8 cellular contexts compared by ENCODE assay signal in genomic region chr19:37468961-37469777, GRCh38. TPM values are rescaled to one million over a fixed set of nuclear protein-coding genes. Genes with fewer than 3 reads are reported as not detected.
DNase-seq lines count a peak whose midpoint lies in the region; ATAC-seq and TF ChIP-seq lines count a peak whose summit lies in the region.

ZNF570 (plus strand) TSS chr19:37469356; CDS start chr19:37470355, 999 bp downstream.

- H3K36me3 ChIP-seq in colonic mucosa, result no peaks in the 10 kb centered on the region

- peaks cover 7% of the 10 kb centered on the region for H3K4me1 ChIP-seq in colonic mucosa

- H3K4me3 ChIP-seq in colonic mucosa, result peak within 1 kb of the TSS; percentile 66

- peak; percentile 50 for ATAC-seq in HG03095 (IDR thresholded peaks at IDR 0.05; ENCODE audit: unreplicated experiment)

- no peaks in the 10 kb centered on the region for H3K9me3 ChIP-seq in colonic mucosa

- DNase-seq in NCI-H1417 (lab: John Stamatoyannopoulos, UW) (peak; percentile 49 to 93 (median 73)), NCI-H1417 treated with DMSO at 0.1 percent for 48 hours (lab: John Stamatoyannopoulos, UW) (no peak), NCI-H446 (lab: John Stamatoyannopoulos, UW) (peak; percentile 31 to 86), colonic mucosa (peak; percentile 90), left kidney (ENCODE audit: low read depth, low spot score) (peak; percentile 97)
- peak; percentile 92 for DNase-seq in activated CD4-positive, alpha-beta T cell treated with anti-CD3 and anti-CD28 coated beads for 48 hours
- DNase-seq in stimulated activated CD4-positive, alpha-beta T cell treated with anti-CD3 and anti-CD28 coated beads, Interleukin-1b, Interleukin-23, amount 100 ng/mL, for 4 hours (ENCODE audit: low read depth in 2 of 2), result peak; percentile 77 to 79

- intact Hi-C loops in colonic mucosa (cut with DNase I), result no loop called here

- no peak for TF ChIP-seq CTCF in colonic mucosa (IDR thresholded peaks at IDR 0.05)

- no peaks in the 10 kb centered on the region for H3K27me3 ChIP-seq in colonic mucosa

- peak within 1 kb of the TSS; percentile 74 to 83 for H3K9ac ChIP-seq in colonic mucosa (ENCODE audit: low read depth in 2 of 2, low read length in 2 of 2)

- H3K27ac ChIP-seq in colonic mucosa, result peak within 1 kb of the TSS; percentile 58

RNA-seq across cellular contexts. Expression of gene ZNF570, which starts in this region (rescaled TPM):
- 1 to 10 TPM; 1.7 to 3.0 TPM for total RNA-seq in colonic mucosa
